ENCODE assay signal across 8 cellular contexts in the genomic region with DNA sequence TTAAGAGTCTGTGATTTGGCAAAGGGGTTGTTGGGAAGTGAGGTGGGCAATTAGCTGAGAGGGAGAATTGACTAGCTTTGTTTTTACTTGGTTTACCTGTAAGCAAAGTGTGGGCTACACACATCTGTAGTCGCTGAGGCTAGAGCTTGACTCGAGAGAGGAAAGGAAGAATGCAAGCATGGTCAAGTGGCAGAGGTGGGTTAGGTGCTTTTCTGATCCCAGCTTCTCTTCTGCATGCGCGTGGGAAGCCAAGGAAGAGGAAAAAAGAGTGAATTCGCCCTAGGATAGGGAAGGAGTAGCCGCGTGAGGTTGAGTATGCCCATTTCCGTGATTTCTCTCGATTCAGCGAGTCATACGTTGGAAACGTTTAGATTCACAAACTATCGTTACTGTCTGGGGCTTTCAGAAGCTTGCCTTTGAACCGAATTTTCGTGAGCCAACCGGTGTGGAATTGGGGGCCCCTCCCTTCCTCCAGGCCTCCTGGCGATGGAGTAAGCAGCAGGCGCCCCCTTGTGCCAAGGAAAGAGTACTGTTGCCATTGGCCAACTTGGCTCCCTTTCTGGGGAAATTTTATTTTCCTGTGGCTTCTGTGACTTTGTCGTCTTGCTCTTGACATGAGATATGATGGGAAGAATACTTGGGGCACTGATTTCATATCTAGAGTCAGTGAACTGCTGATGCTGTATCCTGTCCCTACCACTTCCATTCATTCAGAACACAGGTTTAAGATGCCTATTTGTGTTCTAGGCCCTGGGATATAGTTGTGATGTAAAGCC. TPM values are rescaled to one million over a fixed set of nuclear protein-coding genes. Genes with fewer than 3 reads are reported as not detected.
DNase-seq lines count a peak whose midpoint lies in the region; ATAC-seq and TF ChIP-seq lines count a peak whose summit lies in the region.

No MANE protein-coding gene starts in this region.

- TF ChIP-seq POLR2A in GM10847 (IDR thresholded peaks at IDR 0.05; ENCODE audit: extremely low read depth, insufficient read length) = peak; percentile 19
- TF ChIP-seq POLR2A in stomach (IDR thresholded peaks at IDR 0.05) = no peak

- no peak for TF ChIP-seq EP300 in stomach (IDR thresholded peaks at IDR 0.05)

- H3K36me3 Mint-ChIP-seq in neural crest cell (ENCODE audit: low read depth) = no peaks in the 10 kb centered on the region

- H3K4me2 ChIP-seq in Loucy (ENCODE audit: low read depth, low read length, poor library complexity, severe bottlenecking) = peak overlapping the region; percentile 99

- peak overlapping the region; percentile 97 to 100 (median 98) for H3K27ac ChIP-seq in stomach

- H3K27ac Mint-ChIP-seq in neural crest cell (ENCODE audit: unreplicated experiment) = peak overlapping the region; percentile 52

- H3K9me3 Mint-ChIP-seq in neural crest cell = no peaks in the 10 kb centered on the region

- peaks cover 4% of the 10 kb centered on the region for H4K20me1 ChIP-seq in Loucy (ENCODE audit: insufficient read depth, low read length, poor library complexity, severe bottlenecking)

- H3K27me3 Mint-ChIP-seq in neural crest cell (ENCODE audit: low read depth) = peaks cover 14% of the 10 kb centered on the region

- H2AFZ ChIP-seq in Loucy (ENCODE audit: low read length) = no peak overlapping the region

- WGBS in stomach, 5 donors = 0 to 1% (median 0%) methylated on average over 19 of the region's 19 CpGs

- DNase-seq in SHP77 (lab: John Stamatoyannopoulos, UW) (peak; percentile 83 to 88), foreskin fibroblast (peak; percentile 83 to 95), neural crest cell (ENCODE audit: low read depth, low spot score) (peak; percentile 77), stomach (peak; percentile 86)
- DNase-seq in activated gamma-delta T cell treated with anti-CD3 and anti-CD28 coated beads, Interleukin-2, amount 50 U/mL, for 16 hours (ENCODE audit: low read depth) = peak; percentile 82

- H3K36me3 ChIP-seq in Loucy (ENCODE audit: insufficient read depth, low read length) (peaks cover 1% of the 10 kb centered on the region; the same call in 1 of the 2 replicates), stomach (peaks cover 4 to 29% (median 25%) of the 10 kb centered on the region in 4 donors)

- peaks cover 34% of the 10 kb centered on the region for H3K79me2 ChIP-seq in Loucy (ENCODE audit: insufficient read depth, low read length)

- peak overlapping the region; percentile 94 for H3K4me3 Mint-ChIP-seq in neural crest cell

- no peak for ATAC-seq in HG03045 (IDR thresholded peaks at IDR 0.05; ENCODE audit: unreplicated experiment)

- H3K9ac ChIP-seq in Loucy (ENCODE audit: low read depth, low read length, poor library complexity, severe bottlenecking) = peak overlapping the region; percentile 99

- H3K9me3 ChIP-seq in Loucy (ENCODE audit: insufficient read depth, low read depth, low read length) (no peaks in the 10 kb centered on the region), stomach (no peaks in the 10 kb centered on the region)

- TF ChIP-seq CTCF in Loucy (conservative IDR thresholded peaks at IDR 0.05; ENCODE audit: low read length) = peak; percentile 95
- peak; percentile 87 for TF ChIP-seq CTCF in foreskin fibroblast (IDR thresholded peaks at IDR 0.05; ENCODE audit: low read depth, low read length)
- TF ChIP-seq CTCF in neural crest cell (conservative IDR thresholded peaks at IDR 0.05) = peak; percentile 98
- TF ChIP-seq CTCF in stomach (IDR thresholded peaks at IDR 0.05) = peak in 5 of 7 experiments; percentile 91 to 98 (median 95)

- H3K27me3 ChIP-seq in Loucy (ENCODE audit: insufficient read depth, low read length, poor library complexity, severe bottlenecking) (no peaks in the 10 kb centered on the region), stomach (no peaks in the 10 kb centered on the region)

- no peaks in the 10 kb centered on the region for H3K9me2 ChIP-seq in Loucy (replicated peaks; ENCODE audit: low read depth, low read length)

- H3K4me3 ChIP-seq in Loucy (ENCODE audit: low read length, poor library complexity, severe bottlenecking) (peak overlapping the region; percentile 81), foreskin fibroblast (ENCODE audit: low read depth in 1 of 2, low read length in 2 of 2) (peak overlapping the region; percentile 67 to 73), stomach (peak overlapping the region; percentile 62 to 80 (median 72))

- peaks cover 47% of the 10 kb centered on the region for H3K4me1 Mint-ChIP-seq in neural crest cell

- H3K4me1 ChIP-seq in Loucy (ENCODE audit: insufficient read depth, low read length, poor library complexity, severe bottlenecking) = peaks cover 69% of the 10 kb centered on the region
- peaks cover 32 to 65% (median 49%) of the 10 kb centered on the region in 4 donors for H3K4me1 ChIP-seq in stomach

- H3F3A ChIP-seq in Loucy (ENCODE audit: low read depth) = peaks cover 14% of the 10 kb centered on the region

- intact Hi-C loops in stomach (cut with DNase I; ENCODE audit: low total_unique reads) = loop anchor here (10.0 kb wide), 1 partner anchor 104 kb away; no protein-coding TSS in a partner anchor

RNA-seq across cellular contexts. Expression of gene PIGV, which starts 1.3 kb away (rescaled TPM):
- total RNA-seq in neural crest cell = 8.7 and 11.1 TPM in 2 replicates
- 10 to 100 TPM in 2 of 5 donors, 1 to 10 TPM in 1, under 1 TPM in 1, not detected in 1; 0.87 to 30.8 (median 8.7) TPM for total RNA-seq in stomach
- 1 to 10 TPM; 3.4 to 7.5 (median 6.4) TPM for polyA plus RNA-seq in stomach

RNA-seq across cellular contexts. Expression of gene ZDHHC18, which starts 37.5 kb away (rescaled TPM):
- total RNA-seq in neural crest cell = 41.7 and 44.3 TPM in 2 replicates
- total RNA-seq in stomach = 10 to 100 TPM in 3 of 5 donors, 1 to 10 TPM in 2; 5.2 to 81.7 (median 13.3) TPM
- polyA plus RNA-seq in stomach = 1 to 10 TPM; 6.3 to 9.0 (median 6.7) TPM
